ENCODE assay signal across 8 cellular contexts in the genomic region with DNA sequence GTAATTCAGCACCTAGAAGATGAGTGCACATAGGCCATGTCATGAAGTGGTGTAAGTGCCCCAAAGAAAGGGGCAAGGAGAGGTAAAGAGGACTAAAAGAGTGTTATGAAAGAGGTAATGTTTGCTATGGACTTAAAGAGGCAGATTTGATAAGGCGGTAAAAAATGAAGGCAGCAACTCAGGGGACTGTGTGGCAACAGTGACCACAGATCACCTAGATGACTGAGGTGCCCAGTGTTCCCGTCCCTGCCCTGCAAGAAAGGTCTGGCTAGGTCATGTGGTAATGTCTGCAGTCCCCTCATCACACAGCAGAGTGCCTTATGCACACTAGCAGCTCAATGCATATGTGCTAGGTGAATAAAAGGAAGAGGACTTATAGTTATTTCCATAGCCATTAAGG.
"Had no signal": no experiment of that assay in that cellular context is flagged by ENCODE, and none has a peak within 500 bp of the region (broad histone marks: within the 10 kb centered on the region; RNA-seq: fewer than 3 reads in every experiment).

No MANE protein-coding gene starts in this region.

- H3K9me3 Mint-ChIP-seq: GM23338, H9 had no signal

- H3K4me3 Mint-ChIP-seq: GM23338, H9 had no signal

- H3K4me3 ChIP-seq: GM23338, K562 had no signal

- DNase-seq: H9, HCEC 1CT, IMR-90 had no signal

- ATAC-seq: GM23338, HepG2, K562 had no signal

- H3K27ac ChIP-seq: HL-60, KMS-11 had no signal

- H3K27ac Mint-ChIP-seq: GM23338, H9 had no signal
